9 cellular contexts compared by ENCODE assay signal in the genomic region with DNA sequence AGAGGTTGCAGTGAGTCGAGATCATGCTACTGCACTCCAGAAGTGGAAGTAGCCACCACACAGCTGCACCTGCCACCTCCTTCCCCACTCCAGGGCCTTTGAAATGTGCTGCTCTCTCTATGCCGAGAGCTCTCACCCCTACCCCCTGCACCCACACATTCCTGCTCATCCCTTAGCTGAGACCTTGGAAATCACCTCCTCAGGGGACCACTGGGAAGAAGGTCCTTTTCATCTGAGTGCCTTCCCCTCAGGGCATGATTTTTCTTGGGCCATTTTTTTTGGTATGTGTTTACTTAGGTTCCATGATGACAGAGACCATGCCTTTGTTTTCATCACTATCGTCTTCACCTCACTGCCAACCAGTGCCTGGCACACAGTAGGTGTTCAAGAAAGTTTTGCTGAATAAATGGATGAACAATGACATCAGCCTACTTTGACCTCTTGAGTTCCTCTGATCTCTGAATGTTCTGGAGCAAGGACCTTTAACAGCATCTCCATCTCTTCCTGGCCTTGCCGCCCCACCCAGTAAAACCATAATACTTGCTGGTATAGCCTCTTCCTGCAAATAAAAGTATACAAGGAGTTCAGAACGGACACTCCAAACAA.
DNase-seq lines count a peak whose midpoint lies in the region; ATAC-seq and TF ChIP-seq lines count a peak whose summit lies in the region.
"Had no signal": no experiment of that assay in that cellular context is flagged by ENCODE, and none has a peak within 500 bp of the region (broad histone marks: within the 10 kb centered on the region; RNA-seq: fewer than 3 reads in every experiment).

No MANE protein-coding gene starts in this region.

- H3K79me2 ChIP-seq in PC-3 (ENCODE audit: low read length) (peaks cover 97% of the 10 kb centered on the region), osteoblast (ENCODE audit: insufficient read depth, low read length) (peaks cover 93% of the 10 kb centered on the region)

- H3K4me2 ChIP-seq in PC-3 (ENCODE audit: low read length) (peak overlapping the region; percentile 71), osteoblast (ENCODE audit: insufficient read depth, low read length) (peak overlapping the region; percentile 64)

- H3K36me3 Mint-ChIP-seq in CD4-positive, alpha-beta T cell (ENCODE audit: low read depth), result peaks cover 94% of the 10 kb centered on the region
- H3K36me3 Mint-ChIP-seq in dendritic cell treated with granulocyte-macrophage colony-stimulating factor and Interleukin-4, amounts not matched to agents 40 ng/mL and 50 ng/mL, for 4 days (ENCODE audit: low read depth), result peaks cover 85% of the 10 kb centered on the region

- peak overlapping the region; percentile 25; the same call in 1 of the 2 replicates for H3K4me3 ChIP-seq in PC-3 (ENCODE audit: low read length)
- no peak overlapping the region for H3K4me3 ChIP-seq in osteoblast (ENCODE audit: insufficient read depth, low read length)
- no peak overlapping the region for H3K4me3 ChIP-seq in lower leg skin (ENCODE audit: low read depth, poor library complexity, severe bottlenecking)

- no peaks in the 10 kb centered on the region for H3K9me3 Mint-ChIP-seq in CD4-positive, alpha-beta T cell
- H3K9me3 Mint-ChIP-seq in dendritic cell treated with granulocyte-macrophage colony-stimulating factor and Interleukin-4, amounts not matched to agents 40 ng/mL and 50 ng/mL, for 4 days, result no peaks in the 10 kb centered on the region

- TSS peak; percentile 4 for BruUV-seq in PC-3 (replicated peaks; lab: Mats Ljungman, UMichigan)

- peaks cover 25% of the 10 kb centered on the region for H4K20me1 ChIP-seq in PC-3 (ENCODE audit: low read length)
- peaks cover 51% of the 10 kb centered on the region for H4K20me1 ChIP-seq in osteoblast (ENCODE audit: insufficient read depth, low read length)

- no peaks in the 10 kb centered on the region for H3K9me2 ChIP-seq in PC-3 (replicated peaks; ENCODE audit: low read length)

- H3K27ac Mint-ChIP-seq in CD4-positive, alpha-beta T cell, result peak overlapping the region; percentile 68
- H3K27ac Mint-ChIP-seq in dendritic cell treated with granulocyte-macrophage colony-stimulating factor and Interleukin-4, amounts not matched to agents 40 ng/mL and 50 ng/mL, for 4 days, result peak overlapping the region; percentile 14

- peaks cover 86% of the 10 kb centered on the region for H3K4me1 Mint-ChIP-seq in CD4-positive, alpha-beta T cell (ENCODE audit: low read depth)
- H3K4me1 Mint-ChIP-seq in dendritic cell treated with granulocyte-macrophage colony-stimulating factor and Interleukin-4, amounts not matched to agents 40 ng/mL and 50 ng/mL, for 4 days (ENCODE audit: low read depth), result peaks cover 81% of the 10 kb centered on the region

- CTCF ChIA-PET in CD4-positive, alpha-beta T cell (lab: Charles Lee), result no interaction called here
- CTCF ChIA-PET in PC-3 (lab: Charles Lee), result no interaction called here

- H3K9ac ChIP-seq in PC-3 (ENCODE audit: low read length), result peak overlapping the region; percentile 68

- WGBS in lower leg skin, 2 donors, result 71 to 78% methylated on average over 5 of the region's 5 CpGs

- H3K4me1 ChIP-seq in PC-3 (ENCODE audit: insufficient read depth, low read length), result peaks cover 97% of the 10 kb centered on the region
- peaks cover 92% of the 10 kb centered on the region for H3K4me1 ChIP-seq in osteoblast (ENCODE audit: insufficient read depth, low read length)

- H2AFZ ChIP-seq in PC-3 (ENCODE audit: low read length), result no peak overlapping the region
- no peak overlapping the region for H2AFZ ChIP-seq in osteoblast (ENCODE audit: low read length)

- H3K9me3 ChIP-seq in CD4-positive, alpha-beta T cell (ENCODE audit: control insufficient read depth, low read length), result no peaks in the 10 kb centered on the region
- no peaks in the 10 kb centered on the region for H3K9me3 ChIP-seq in PC-3 (ENCODE audit: low read length)
- H3K9me3 ChIP-seq in osteoblast (ENCODE audit: low read depth, low read length), result no peaks in the 10 kb centered on the region

- TF ChIP-seq POLR2A in lower leg skin (IDR thresholded peaks at IDR 0.05), result no peak

- no peaks in the 10 kb centered on the region for H3K27me3 ChIP-seq in CD4-positive, alpha-beta T cell (ENCODE audit: control insufficient read depth, insufficient read depth, low read length)
- H3K27me3 ChIP-seq in PC-3 (ENCODE audit: low read length), result no peaks in the 10 kb centered on the region
- H3K27me3 ChIP-seq in osteoblast (ENCODE audit: insufficient read depth, low read length), result no peaks in the 10 kb centered on the region

- no peaks in the 10 kb centered on the region for H3K27me3 Mint-ChIP-seq in CD4-positive, alpha-beta T cell
- no peaks in the 10 kb centered on the region for H3K27me3 Mint-ChIP-seq in dendritic cell treated with granulocyte-macrophage colony-stimulating factor and Interleukin-4, amounts not matched to agents 40 ng/mL and 50 ng/mL, for 4 days

- POLR2A ChIA-PET in CD4-positive, alpha-beta T cell (lab: Charles Lee), result interaction anchor here (1.2 to 1.6 kb wide), 3 partner anchors 13 to 81 kb away, joined by 3 to 8 read pairs (median 5); no protein-coding TSS in a partner anchor
- POLR2A ChIA-PET in PC-3 (lab: Charles Lee; ENCODE audit: unreplicated experiment), result interaction anchor here (0.6 to 0.7 kb wide), 2 partner anchors 14 to 41 kb away, joined by 3 to 5 read pairs; no protein-coding TSS in a partner anchor

- no peak for DNase-seq in CD4-positive, alpha-beta T cell
- peak; percentile 31 for DNase-seq in PC-3
- no peak for DNase-seq in osteoblast (ENCODE audit: insufficient read length, low spot score, missing footprints)
- no peak for DNase-seq in lower leg skin (ENCODE audit: low spot score in 2 of 2)
- DNase-seq in OCI-M2 (lab: John Stamatoyannopoulos, UW; ENCODE audit: unreplicated experiment), result no peak
- DNase-seq: erythroblast had no signal

- no peak for TF ChIP-seq CTCF in CD4-positive, alpha-beta T cell (IDR thresholded peaks at IDR 0.05)
- TF ChIP-seq CTCF in PC-3 (conservative IDR thresholded peaks at IDR 0.05; ENCODE audit: low read depth, low read length), result no peak
- TF ChIP-seq CTCF in osteoblast (IDR thresholded peaks at IDR 0.05; ENCODE audit: extremely low read depth, low read depth, low read length), result no peak
- TF ChIP-seq CTCF in lower leg skin (IDR thresholded peaks at IDR 0.05), result no peak

- no peak overlapping the region for H3K4me3 Mint-ChIP-seq in CD4-positive, alpha-beta T cell
- no peak overlapping the region for H3K4me3 Mint-ChIP-seq in dendritic cell treated with granulocyte-macrophage colony-stimulating factor and Interleukin-4, amounts not matched to agents 40 ng/mL and 50 ng/mL, for 4 days

- H3F3A ChIP-seq in PC-3 (ENCODE audit: low read length, unreplicated experiment), result peaks cover 74% of the 10 kb centered on the region

- no peak for ATAC-seq in CD4-positive, alpha-beta T cell (ENCODE audit: poor library complexity)
- no peak for ATAC-seq in PC-3
- ATAC-seq in HG03280 (IDR thresholded peaks at IDR 0.05; ENCODE audit: unreplicated experiment), result no peak
- ATAC-seq in GM21526 (IDR thresholded peaks at IDR 0.05; ENCODE audit: low FRiP score, unreplicated experiment), result no peak

- peaks cover 59% of the 10 kb centered on the region for H3K36me3 ChIP-seq in PC-3 (ENCODE audit: low read depth, low read length)
- peaks cover 86% of the 10 kb centered on the region for H3K36me3 ChIP-seq in osteoblast (ENCODE audit: insufficient read depth, low read length)

- intact Hi-C loops in CD4-positive, alpha-beta T cell (cut with DNase I, micrococcal nuclease), result no loop called here
- intact Hi-C loops in PC-3 (cut with micrococcal nuclease), result loop anchor here (5.0 kb wide), 1 partner anchor 97 kb away; no protein-coding TSS in a partner anchor
- intact Hi-C loops in dendritic cell treated with granulocyte-macrophage colony-stimulating factor and Interleukin-4, amounts not matched to agents 40 ng/mL and 50 ng/mL, for 4 days (cut with micrococcal nuclease), result loop anchor here (5.0 kb wide), 1 partner anchor 37 kb away; no protein-coding TSS in a partner anchor
- intact Hi-C loops in lower leg skin (cut with DNase I; ENCODE audit: low total_unique reads), result no loop called here

- H3K27ac ChIP-seq in CD4-positive, alpha-beta T cell (ENCODE audit: low read depth, low read length), result no peak overlapping the region
- H3K27ac ChIP-seq in PC-3 (ENCODE audit: low read length) (peak overlapping the region; percentile 92), osteoblast (ENCODE audit: low read depth, low read length) (peak overlapping the region; percentile 99)

Comparison
In these comparisons a context has a peak if more than half of its experiments do, and no peak if none do; other contexts are left out.
1. intact Hi-C loops: an anchor here in PC-3 (5.0 kb wide) and dendritic cell treated with granulocyte-macrophage colony-stimulating factor and Interleukin-4, amounts not matched to agents 40 ng/mL and 50 ng/mL, for 4 days (5.0 kb wide); none called in CD4-positive, alpha-beta T cell and lower leg skin.